ENCODE assay signal across 8 cellular contexts in genomic region chr22:19853058-19853878, GRCh38. TPM values are rescaled to one million over a fixed set of nuclear protein-coding genes. Genes with fewer than 3 reads are reported as not detected.
DNase-seq lines count a peak whose midpoint lies in the region; ATAC-seq, FAIRE-seq and TF ChIP-seq lines count a peak whose summit lies in the region.

No MANE protein-coding gene starts in this region.

- H3F3A ChIP-seq in neural cell (ENCODE audit: insufficient read depth, low read length, poor library complexity, severe bottlenecking) = no peaks in the 10 kb centered on the region

- TF ChIP-seq POLR2A in GM18505 (IDR thresholded peaks at IDR 0.05; ENCODE audit: borderline replicate concordance, extremely low read depth, insufficient read depth, insufficient read length) = no peak

- peaks cover 17% of the 10 kb centered on the region for H3K36me3 Mint-ChIP-seq in effector memory CD8-positive, alpha-beta T cell (ENCODE audit: insufficient read depth)

- peak overlapping the region; percentile 95 to 100 (median 99) for H3K4me2 ChIP-seq in BLaER1 treated with 17β-estradiol and CSF1 and Interleukin-3, amounts not matched to agents 10 nM and 100 nM
- peak overlapping the region; percentile 86 for H3K4me2 ChIP-seq in neural cell (ENCODE audit: low read length)

- no peak for FAIRE-seq in GM19239 (lab: Jason Lieb, UNC)

- DNase-seq in LNCaP clone FGC (ENCODE audit: low read depth) = no peak
- no peak for DNase-seq in effector memory CD8-positive, alpha-beta T cell
- no peak for DNase-seq in HuH-7 (ENCODE audit: low spot score)
- DNase-seq in GM19239 (ENCODE audit: insufficient read length, low spot score) = no peak
- no peak for DNase-seq in inferior parietal cortex (ENCODE audit: extremely low spot score)

- H3K27me3 Mint-ChIP-seq in effector memory CD8-positive, alpha-beta T cell = no peaks in the 10 kb centered on the region

- H3K9me2 ChIP-seq in neural cell (ENCODE audit: insufficient read depth, low read length) = no peaks in the 10 kb centered on the region

- no peak overlapping the region for H2AFZ ChIP-seq in neural cell (ENCODE audit: low read depth, low read length)

- no peaks in the 10 kb centered on the region for H3K9me3 Mint-ChIP-seq in effector memory CD8-positive, alpha-beta T cell

- H3K4me1 ChIP-seq in BLaER1 treated with 17β-estradiol and CSF1 and Interleukin-3, amounts not matched to agents 10 nM and 100 nM = peaks cover 43 to 70% (median 54%) of the 10 kb centered on the region in 10 experiments

- no peak for TF ChIP-seq CTCF in LNCaP clone FGC (IDR thresholded peaks at IDR 0.05; ENCODE audit: control insufficient read depth, extremely low read depth, insufficient read depth)
- no peak for TF ChIP-seq CTCF in neural cell (IDR thresholded peaks at IDR 0.05; ENCODE audit: poor library complexity, severe bottlenecking)

- no peak for TF ChIP-seq EP300 in neural cell (conservative IDR thresholded peaks at IDR 0.05; ENCODE audit: poor library complexity, severe bottlenecking)

- peak overlapping the region; percentile 64 to 96 (median 90); a peak in 21 of 22 replicates for H3K27ac ChIP-seq in BLaER1 treated with 17β-estradiol and CSF1 and Interleukin-3, amounts not matched to agents 10 nM and 100 nM
- H3K27ac ChIP-seq in neural cell (ENCODE audit: low read length) = no peak overlapping the region

- peaks cover 29 to 48% (median 41%) of the 10 kb centered on the region in 11 experiments for H3K36me3 ChIP-seq in BLaER1 treated with 17β-estradiol and CSF1 and Interleukin-3, amounts not matched to agents 10 nM and 100 nM
- no peaks in the 10 kb centered on the region for H3K36me3 ChIP-seq in neural cell (ENCODE audit: insufficient read depth, low read length)

- peak overlapping the region; percentile 96 to 97 for H3K4me3 Mint-ChIP-seq in effector memory CD8-positive, alpha-beta T cell

- TF ChIP-seq RAD21 in neural cell (conservative IDR thresholded peaks at IDR 0.05) = no peak

- no peaks in the 10 kb centered on the region for H3K9me3 ChIP-seq in BLaER1 treated with 17β-estradiol and CSF1 and Interleukin-3, amounts not matched to agents 10 nM and 100 nM (replicated peaks in 1 of 11)
- H3K9me3 ChIP-seq in neural cell (ENCODE audit: low read length) = no peaks in the 10 kb centered on the region

- no peaks in the 10 kb centered on the region for H3K27me3 ChIP-seq in BLaER1 treated with 17β-estradiol and CSF1 and Interleukin-3, amounts not matched to agents 10 nM and 100 nM
- no peaks in the 10 kb centered on the region for H3K27me3 ChIP-seq in neural cell (ENCODE audit: insufficient read depth, low read depth, low read length)

- H3K27ac Mint-ChIP-seq in effector memory CD8-positive, alpha-beta T cell = peak overlapping the region; percentile 92 to 94

- ATAC-seq in effector memory CD8-positive, alpha-beta T cell (replicated peaks) = no peak
- ATAC-seq in GM18505 (IDR thresholded peaks at IDR 0.05; ENCODE audit: unreplicated experiment) = no peak

- peaks cover 38 to 40% of the 10 kb centered on the region in 2 donors for H3K4me1 Mint-ChIP-seq in effector memory CD8-positive, alpha-beta T cell (ENCODE audit: low read depth in 2 of 2)

- peaks cover 32% of the 10 kb centered on the region for H3K79me2 ChIP-seq in neural cell (replicated peaks; ENCODE audit: insufficient read depth, low read length)

- peak overlapping the region; percentile 82 to 100 (median 94) for H3K4me3 ChIP-seq in BLaER1 treated with 17β-estradiol and CSF1 and Interleukin-3, amounts not matched to agents 10 nM and 100 nM
- peak overlapping the region; percentile 94 for H3K4me3 ChIP-seq in LNCaP clone FGC (ENCODE audit: low read depth, low read length)
- peak overlapping the region; percentile 99 for H3K4me3 ChIP-seq in neural cell (ENCODE audit: low read length)

- peaks cover 5 to 63% (median 54%) of the 10 kb centered on the region in 11 experiments; a peak in 21 of 22 replicates for H4K20me1 ChIP-seq in BLaER1 treated with 17β-estradiol and CSF1 and Interleukin-3, amounts not matched to agents 10 nM and 100 nM
- H4K20me1 ChIP-seq in neural cell (ENCODE audit: insufficient read depth) = no peaks in the 10 kb centered on the region

- H3K9ac ChIP-seq in BLaER1 treated with 17β-estradiol and CSF1 and Interleukin-3, amounts not matched to agents 10 nM and 100 nM = peak overlapping the region; percentile 84 to 95 (median 92)
- H3K9ac ChIP-seq in neural cell (ENCODE audit: low read length) = peak overlapping the region; percentile 94

TF ChIP-seq in neural cell, 6 proteins besides CTCF, POLR2A, EP300 and RAD21:
- TF ChIP-seq SMC3 (conservative IDR thresholded peaks at IDR 0.05; ENCODE audit: poor library complexity) (no peak), TAF1 (IDR thresholded peaks at IDR 0.05; ENCODE audit: low read depth) (no peak), REST (IDR thresholded peaks at IDR 0.05; ENCODE audit: borderline replicate concordance) (no peak), POLR2AphosphoS5 (IDR thresholded peaks at IDR 0.05) (no peak), MXI1 (conservative IDR thresholded peaks at IDR 0.05; ENCODE audit: poor library complexity, severe bottlenecking) (no peak), EZH2 (IDR thresholded peaks at IDR 0.05; ENCODE audit: borderline replicate concordance, insufficient read depth, low read length, poor library complexity, severe bottlenecking) (no peak)

RNA-seq across cellular contexts. Expression of gene GNB1L, which starts 1.4 kb away (rescaled TPM):
- 16.5 and 16.9 TPM in 2 replicates for polyA plus RNA-seq in neural cell
- polyA minus RNA-seq in neural cell = 5.7 and 7.8 TPM in 2 replicates

RNA-seq across cellular contexts. Expression of gene RTL10, which starts 1.4 kb away (rescaled TPM):
- polyA plus RNA-seq in neural cell = 9.7 and 11.7 TPM in 2 replicates
- 15.3 and 19.2 TPM in 2 replicates for polyA minus RNA-seq in neural cell
